26 cellular contexts compared by ENCODE assay signal in the genomic region with DNA sequence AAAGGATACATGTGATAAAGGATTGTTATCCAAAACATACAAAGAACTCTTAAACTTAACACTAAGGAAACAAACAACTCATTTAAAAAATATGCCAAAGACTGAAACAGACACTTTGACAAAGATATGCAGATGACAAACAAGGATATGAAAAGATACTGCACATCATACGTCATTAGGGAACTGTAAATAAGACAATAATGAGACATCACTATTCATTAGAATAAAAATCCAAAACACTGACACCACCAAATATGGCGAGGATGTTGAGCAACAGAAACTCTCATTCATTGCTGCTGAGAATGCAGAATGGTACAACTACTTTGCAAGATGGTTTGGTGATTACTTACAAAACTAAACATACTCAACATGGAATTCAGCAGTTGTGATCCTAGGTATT.
"Had no signal": no experiment of that assay in that cellular context is flagged by ENCODE, and none has a peak within 500 bp of the region (broad histone marks: within the 10 kb centered on the region; RNA-seq: fewer than 3 reads in every experiment).

No MANE protein-coding gene starts in this region.

- H3K4me1 ChIP-seq: ascending aorta, breast epithelium, gastrocnemius medialis, heart left ventricle had no signal

- H3K36me3 ChIP-seq: ascending aorta, breast epithelium, esophagus squamous epithelium, gastrocnemius medialis, heart left ventricle had no signal

- H3K4me3 ChIP-seq: ascending aorta, breast epithelium, coronary artery, dorsolateral prefrontal cortex, esophagus squamous epithelium, gastrocnemius medialis, heart left ventricle had no signal

- H3K27ac ChIP-seq: ascending aorta, breast epithelium, coronary artery, dorsolateral prefrontal cortex, esophagus squamous epithelium, foreskin keratinocyte, gastrocnemius medialis, heart left ventricle had no signal

- H3K27me3 ChIP-seq: ascending aorta, breast epithelium, dorsolateral prefrontal cortex, esophagus squamous epithelium, foreskin keratinocyte, gastrocnemius medialis, heart left ventricle had no signal

- ATAC-seq: activated CD4-positive, alpha-beta T cell treated with anti-CD3 and anti-CD28 coated beads for 36 hours; activated CD8-positive, alpha-beta memory T cell treated with anti-CD3 and anti-CD28 coated beads, Interleukin-2, amount 10 ng/mL, durations not matched to agents 7 days and 5 days; activated CD8-positive, alpha-beta T cell treated with anti-CD3 and anti-CD28 coated beads, Interleukin-2, amount 10 ng/mL, durations not matched to agents 7 days and 5 days; activated naive CD4-positive, alpha-beta T cell treated with anti-CD3 and anti-CD28 coated beads, Interleukin-2, amount 50 U/mL, for 72 hours; foreskin keratinocyte; gastrocnemius medialis; heart left ventricle had no signal

- H3K9me3 ChIP-seq: ascending aorta, breast epithelium, esophagus squamous epithelium, gastrocnemius medialis had no signal

- DNase-seq: activated CD4-positive, alpha-beta memory T cell treated with anti-CD3 and anti-CD28 coated beads for 36 hours; activated CD4-positive, alpha-beta T cell treated with anti-CD3 and anti-CD28 coated beads for 36 hours; activated CD4-positive, alpha-beta T cell treated with anti-CD3 and anti-CD28 coated beads, Interleukin-2, amount 10 ng/mL, durations not matched to agents 24 days and 14 days; activated CD4-positive, CD25-positive, alpha-beta regulatory T cell; activated CD4-positive, CD25-positive, alpha-beta regulatory T cell treated with anti-CD3 and anti-CD28 coated beads, Interleukin-2, amount 50 U/mL, for 72 hours; activated CD8-positive, alpha-beta memory T cell treated with anti-CD3 and anti-CD28 coated beads, Interleukin-2, amount 10 ng/mL, durations not matched to agents 7 days and 5 days; activated CD8-positive, alpha-beta memory T cell treated with anti-CD3 and anti-CD28 coated beads, Interleukin-2, amount 50 U/mL, for 4 hours; activated CD8-positive, alpha-beta T cell treated with anti-CD3 and anti-CD28 coated beads, Interleukin-2, amount 10 ng/mL, durations not matched to agents 7 days and 5 days; activated effector memory CD4-positive, alpha-beta T cell treated with anti-CD3 and anti-CD28 coated beads, Interleukin-2, amount 50 U/mL, for 16 hours; activated naive CD4-positive, alpha-beta T cell treated with anti-CD3 and anti-CD28 coated beads, Interleukin-2, amount 10 ng/mL, durations not matched to agents 7 days and 5 days; activated naive CD8-positive, alpha-beta T cell treated with anti-CD3 and anti-CD28 coated beads, Interleukin-2, amount 10 ng/mL, durations not matched to agents 7 days and 5 days; activated T-cell treated with anti-CD3 and anti-CD28 coated beads, Interleukin-2, amount 50 U/mL, for 1 hour; activated T-cell treated with anti-CD3 and anti-CD28 coated beads, Interleukin-2, amount 50 U/mL, for 48 hours; dorsolateral prefrontal cortex; effector memory CD4-positive, alpha-beta T cell; endodermal cell; esophagus squamous epithelium; foreskin keratinocyte; gastrocnemius medialis; glutamatergic neuron; heart left ventricle; T-helper 2 cell had no signal
